9 cellular contexts compared by ENCODE assay signal in the genomic region with DNA sequence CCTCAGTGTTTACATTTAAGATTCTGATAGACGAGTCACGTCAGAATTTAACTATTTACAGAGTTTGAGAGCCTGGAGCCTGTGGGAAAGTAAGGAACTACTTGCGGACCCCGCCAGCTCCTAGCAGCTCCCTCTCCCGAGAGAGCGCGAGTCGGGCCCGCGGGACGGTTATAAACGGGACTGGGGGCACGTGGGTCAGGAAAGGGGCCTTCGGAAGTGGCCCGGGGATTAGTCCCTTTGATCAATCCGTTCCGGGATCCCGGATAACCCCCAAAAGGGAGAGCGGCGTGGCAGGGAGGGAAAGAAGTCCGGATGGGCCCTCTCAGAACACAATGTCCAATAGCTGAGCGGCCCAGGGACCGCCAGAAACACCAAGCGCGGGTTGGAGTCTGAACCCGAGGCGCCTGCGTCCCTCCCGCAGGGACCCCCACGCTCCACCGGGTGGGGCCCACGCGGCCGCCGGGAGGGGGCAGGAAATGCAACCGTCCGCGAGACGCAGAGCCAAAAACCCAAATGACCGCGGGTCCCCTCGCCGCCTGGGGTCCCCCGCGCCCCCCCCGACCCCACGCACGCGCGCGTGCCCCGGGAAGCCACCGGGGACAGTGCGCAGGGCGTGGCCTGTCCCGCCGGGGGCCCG. TPM values are rescaled to one million over a fixed set of nuclear protein-coding genes. Genes with fewer than 3 reads are reported as not detected.
DNase-seq lines count a peak whose midpoint lies in the region; ATAC-seq and TF ChIP-seq lines count a peak whose summit lies in the region.
"Had no signal": no experiment of that assay in that cellular context is flagged by ENCODE, and none has a peak within 500 bp of the region (broad histone marks: within the 10 kb centered on the region; RNA-seq: fewer than 3 reads in every experiment).

No MANE protein-coding gene starts in this region.

- POLR2A ChIA-PET in naive thymus-derived CD8-positive, alpha-beta T cell (lab: Charles Lee): no interaction called here

- H3K27me3 Mint-ChIP-seq in stimulated activated naive CD8-positive, alpha-beta T cell treated with anti-CD3 and anti-CD28 coated beads, Interleukin-15, amount 100 ng/mL, for 72 hours: peaks cover 77% of the 10 kb centered on the region
- H3K27me3 Mint-ChIP-seq in naive thymus-derived CD8-positive, alpha-beta T cell: peaks cover 47 to 76% (median 60%) of the 10 kb centered on the region in 5 donors

- H3K4me3 Mint-ChIP-seq in stimulated activated naive CD8-positive, alpha-beta T cell treated with anti-CD3 and anti-CD28 coated beads, Interleukin-15, amount 100 ng/mL, for 72 hours: peak overlapping the region; percentile 16 to 58
- H3K4me3 Mint-ChIP-seq in naive thymus-derived CD8-positive, alpha-beta T cell: peak overlapping the region; percentile 3 to 77 (median 55)

- no peak for ATAC-seq in stimulated activated naive CD8-positive, alpha-beta T cell treated with anti-CD3 and anti-CD28 coated beads, Interleukin-15, amount 100 ng/mL, for 72 hours
- ATAC-seq in stimulated activated naive CD8-positive, alpha-beta T cell treated with anti-CD3 and anti-CD28 coated beads, Interleukin-15, Interleukin-2, amounts not matched to agents 100 U/mL and 50 U/mL, for 24 hours: no peak
- ATAC-seq in naive thymus-derived CD8-positive, alpha-beta T cell: no peak
- no peak for ATAC-seq in HG03457 (IDR thresholded peaks at IDR 0.05; ENCODE audit: unreplicated experiment)
- no peak for ATAC-seq in activated CD4-positive, CD25-positive, alpha-beta regulatory T cell treated with anti-CD3 and anti-CD28 coated beads, Interleukin-2, amount 50 U/mL, for 24 hours

- no peak overlapping the region for H3K27ac Mint-ChIP-seq in stimulated activated naive CD8-positive, alpha-beta T cell treated with anti-CD3 and anti-CD28 coated beads, Interleukin-15, amount 100 ng/mL, for 72 hours
- H3K27ac Mint-ChIP-seq in naive thymus-derived CD8-positive, alpha-beta T cell: peak overlapping the region in 3 of 10 donors; percentile 31 to 38 (median 35)

- in situ Hi-C loops in astrocyte of the spinal cord (cut with HindIII; ENCODE audit: low sequenced_read_pairs): no loop called here

- TF ChIP-seq CTCF in astrocyte of the spinal cord (IDR thresholded peaks at IDR 0.05; ENCODE audit: low read depth, low read length): no peak

- H3K4me3 ChIP-seq in astrocyte of the spinal cord (ENCODE audit: low read depth, low read length): peak overlapping the region; percentile 43

- H3K9me3 Mint-ChIP-seq in stimulated activated naive CD8-positive, alpha-beta T cell treated with anti-CD3 and anti-CD28 coated beads, Interleukin-15, amount 100 ng/mL, for 72 hours: no peaks in the 10 kb centered on the region
- H3K9me3 Mint-ChIP-seq in naive thymus-derived CD8-positive, alpha-beta T cell: peaks cover 0 to 27% (median 6%) of the 10 kb centered on the region in 9 donors

- H3K4me1 Mint-ChIP-seq in stimulated activated naive CD8-positive, alpha-beta T cell treated with anti-CD3 and anti-CD28 coated beads, Interleukin-15, amount 100 ng/mL, for 72 hours: peaks cover 31% of the 10 kb centered on the region
- peaks cover 10 to 25% (median 19%) of the 10 kb centered on the region in 4 donors for H3K4me1 Mint-ChIP-seq in naive thymus-derived CD8-positive, alpha-beta T cell

- H3K36me3 Mint-ChIP-seq in naive thymus-derived CD8-positive, alpha-beta T cell: peaks cover 7 to 20% (median 20%) of the 10 kb centered on the region in 3 donors

- no peak for DNase-seq in stimulated activated naive CD8-positive, alpha-beta T cell treated with anti-CD3 and anti-CD28 coated beads, Interleukin-15, amount 100 ng/mL, for 72 hours
- DNase-seq in stimulated activated naive CD8-positive, alpha-beta T cell treated with anti-CD3 and anti-CD28 coated beads, Interleukin-15, Interleukin-2, amounts not matched to agents 100 U/mL and 50 U/mL, for 24 hours: no peak
- peak; percentile 65 for DNase-seq in astrocyte of the spinal cord (ENCODE audit: low read depth, low spot score)
- no peak for DNase-seq in naive thymus-derived CD8-positive, alpha-beta T cell
- DNase-seq in posterior cingulate gyrus: no peak
- no peak for DNase-seq in AG08395 (ENCODE audit: low spot score)
- DNase-seq: OCI-M1 had no signal

- intact Hi-C loops in posterior cingulate gyrus (cut with DNase I): no loop called here

RNA-seq across cellular contexts. Expression of gene ZIC5, which starts 3.6 kb away (rescaled TPM):
- total RNA-seq in naive thymus-derived CD8-positive, alpha-beta T cell: not detected
- not detected for polyA plus RNA-seq in naive thymus-derived CD8-positive, alpha-beta T cell

RNA-seq across cellular contexts. Expression of gene ZIC2, which starts 13.6 kb away (rescaled TPM):
- not detected for total RNA-seq in naive thymus-derived CD8-positive, alpha-beta T cell
- polyA plus RNA-seq in naive thymus-derived CD8-positive, alpha-beta T cell: not detected
